Comparison of ENCODE assay signal across 8 cellular contexts in genomic region chr1:160031368-160032164, GRCh38. TPM values are rescaled to one million over a fixed set of nuclear protein-coding genes. Genes with fewer than 3 reads are reported as not detected.
A peak's percentile ranks its signal among the peaks of the same experiment; 100 is the strongest.
DNase-seq lines count a peak whose midpoint lies in the region; ATAC-seq and TF ChIP-seq lines count a peak whose summit lies in the region.

TSS of gene PIGM (minus strand) at chr1:160031990. CDS start at chr1:160031739, 251 bp downstream.

- H3K27me3 ChIP-seq in right atrium auricular region (no peaks in the 10 kb centered on the region), psoas muscle (ENCODE audit: insufficient read depth in 3 of 3, low read length in 2 of 3) (no peaks in the 10 kb centered on the region), uterus (no peaks in the 10 kb centered on the region)

- intact Hi-C loops in psoas muscle (cut with DNase I) (loop anchor here in 1 of 2 donors (5.0 kb wide), 1 partner anchor 249 kb away; the partner anchor contains the start of gene DUSP23), uterus (cut with DNase I; ENCODE audit: low total_unique reads) (no loop called here)

- WGBS in psoas muscle, 3 donors: 0% methylated on average over 60 of the region's 60 CpGs

- peak; percentile 95 for DNase-seq in NCI-H1694 treated with DMSO at 0.1 percent for 48 hours (lab: John Stamatoyannopoulos, UW)
- DNase-seq in T-helper 17 cell: peak; percentile 84 to 90 (median 89)
- DNase-seq in anterior cingulate cortex (lab: John Stamatoyannopoulos, UW): peak; percentile 51 to 95 (median 86)
- DNase-seq in right atrium auricular region (ENCODE audit: low spot score): peak; percentile 92
- DNase-seq in psoas muscle: peak; percentile 95 to 96
- DNase-seq in uterus: peak; percentile 93

- peak within 1 kb of the TSS; percentile 81 to 82 for H3K27ac ChIP-seq in right atrium auricular region
- H3K27ac ChIP-seq in psoas muscle: peak within 1 kb of the TSS; percentile 74
- H3K27ac ChIP-seq in uterus: peak within 1 kb of the TSS; percentile 74 to 76

- H3K4me1 Mint-ChIP-seq in T-helper 17 cell: peaks cover 34% of the 10 kb centered on the region

- TF ChIP-seq CTCF in right atrium auricular region (IDR thresholded peaks at IDR 0.05) (no peak), psoas muscle (IDR thresholded peaks at IDR 0.05) (no peak), uterus (IDR thresholded peaks at IDR 0.05) (peak in 2 of 4 experiments; percentile 30 to 40)

- H3K36me3 Mint-ChIP-seq in T-helper 17 cell (ENCODE audit: low read depth): peaks cover 7% of the 10 kb centered on the region

- peak within 1 kb of the TSS; percentile 98 for H3K4me3 Mint-ChIP-seq in T-helper 17 cell

- H3K27ac Mint-ChIP-seq in T-helper 17 cell: peak within 1 kb of the TSS; percentile 95

- peak in 1 of 2 donors; percentile 50 for TF ChIP-seq POLR2A in uterus (IDR thresholded peaks at IDR 0.05)

- H3K27me3 Mint-ChIP-seq in T-helper 17 cell: no peaks in the 10 kb centered on the region

- H3K36me3 ChIP-seq in right atrium auricular region (no peaks in the 10 kb centered on the region), psoas muscle (ENCODE audit: insufficient read depth in 1 of 2, low read depth in 1 of 2) (no peaks in the 10 kb centered on the region), uterus (no peaks in the 10 kb centered on the region)

- H3K4me3 ChIP-seq in right atrium auricular region (peak within 1 kb of the TSS; percentile 86 to 87), psoas muscle (peak within 1 kb of the TSS; percentile 78), uterus (peak within 1 kb of the TSS; percentile 64 to 83)

- ATAC-seq in GM18499 (IDR thresholded peaks at IDR 0.05; ENCODE audit: insufficient read depth, unreplicated experiment) (peak; percentile 72), HG02938 (IDR thresholded peaks at IDR 0.05; ENCODE audit: unreplicated experiment) (peak; percentile 94), T-helper 17 cell (peak; percentile 98), psoas muscle (peak; percentile 98)

- peaks cover 0 to 22% of the 10 kb centered on the region in 2 donors for H3K4me1 ChIP-seq in right atrium auricular region
- peaks cover 17% of the 10 kb centered on the region for H3K4me1 ChIP-seq in psoas muscle
- peaks cover 0 to 6% of the 10 kb centered on the region in 2 donors for H3K4me1 ChIP-seq in uterus

- H3K9me3 ChIP-seq in T-helper 17 cell (ENCODE audit: control insufficient read depth, low read length, poor library complexity, severe bottlenecking) (no peaks in the 10 kb centered on the region), right atrium auricular region (no peaks in the 10 kb centered on the region), psoas muscle (no peaks in the 10 kb centered on the region), uterus (no peaks in the 10 kb centered on the region)

RNA-seq across cellular contexts. Expression of gene PIGM, which starts in this region (rescaled TPM):
- total RNA-seq in T-helper 17 cell (1 to 10 TPM; 2.7 to 3.0 TPM), right atrium auricular region (1 to 10 TPM; 2.4 to 3.2 TPM), psoas muscle (1 to 10 TPM in 3 of 4 donors, under 1 TPM in 1; 0.84 to 1.5 (median 1.4) TPM), uterus (1 to 10 TPM; 1.8 to 9.4 (median 7.5) TPM)
- 1 to 10 TPM in 2 of 3 donors, under 1 TPM in 1; 0.66 to 1.4 (median 1.3) TPM for polyA plus RNA-seq in psoas muscle

Comparison
In these comparisons a context has a peak if more than half of its experiments do, and no peak if none do; other contexts are left out.
1. Peak in every context shown above with its lines: DNase-seq, ATAC-seq, H3K4me3 ChIP-seq and H3K27ac ChIP-seq.